Comparison of ENCODE assay signal across 19 cellular contexts in the genomic region with DNA sequence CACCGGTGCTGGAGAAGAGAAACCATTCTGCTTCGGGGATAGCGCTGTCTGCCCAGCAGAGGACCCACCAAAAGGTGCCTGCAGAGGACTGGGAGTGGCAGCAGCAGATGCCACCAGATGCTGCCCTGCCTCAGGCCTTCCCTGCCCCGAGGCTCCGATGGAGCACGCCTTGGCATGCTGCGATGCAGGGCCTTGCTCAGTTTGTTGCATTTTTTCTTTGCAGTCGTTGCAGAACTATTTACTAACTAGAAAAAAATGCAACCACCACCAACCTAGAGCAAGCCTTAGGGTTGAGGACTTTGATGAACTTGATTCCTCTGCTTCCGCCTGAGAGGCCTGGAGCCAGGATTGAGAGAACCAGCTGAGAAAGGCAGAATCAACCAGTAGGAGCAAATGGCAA.
"Had no signal": no experiment of that assay in that cellular context is flagged by ENCODE, and none has a peak within 500 bp of the region (broad histone marks: within the 10 kb centered on the region; RNA-seq: fewer than 3 reads in every experiment).

No MANE protein-coding gene starts in this region.

- H3K9ac ChIP-seq: SK-N-SH had no signal

- H3K9me3 ChIP-seq: SK-N-SH had no signal

- H3K4me2 ChIP-seq: SK-N-SH had no signal

- DNase-seq: KBM-7, NCI-H1092, NCI-H1436, NCI-H187, NCI-H2029, NCI-H2081 treated with DMSO at 0.1 percent for 48 hours, NCI-H2171, NCI-H226, NCI-H446, NCI-H510A, NCI-H524 treated with DMSO at 0.1 percent for 48 hours, NCI-H69, NCI-H774, Right ventricle myocardium superior, RPMI8226, SIG-M5, SK-N-SH, SW 1271 had no signal

- FAIRE-seq: RCC 7860 had no signal
